In the genomic region with DNA sequence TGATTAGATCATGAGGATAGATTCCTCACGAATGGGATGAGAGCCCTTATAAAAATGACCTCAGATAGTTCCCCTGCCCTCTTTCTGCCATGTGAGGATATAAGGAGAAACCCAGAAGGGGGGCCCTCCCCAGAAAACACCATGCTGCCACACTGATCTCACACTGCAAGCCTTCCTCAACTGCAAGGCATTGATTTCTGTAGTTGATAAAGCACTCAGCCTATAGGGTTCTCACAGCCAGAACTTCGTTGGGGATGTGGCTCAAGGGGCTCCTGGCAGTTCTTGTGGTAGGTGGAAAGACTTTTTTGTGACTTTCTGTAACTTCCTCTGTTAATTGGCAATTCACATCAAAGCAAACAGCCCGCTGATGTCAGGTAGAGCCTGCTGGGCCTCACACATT, we compare ENCODE assay signal across 15 cellular contexts.
A peak's percentile ranks its signal among the peaks of the same experiment; 100 is the strongest.
DNase-seq lines count a peak whose midpoint lies in the region; ATAC-seq and TF ChIP-seq lines count a peak whose summit lies in the region.
"Had no signal": no experiment of that assay in that cellular context is flagged by ENCODE, and none has a peak within 500 bp of the region (broad histone marks: within the 10 kb centered on the region; RNA-seq: fewer than 3 reads in every experiment).

No MANE protein-coding gene starts in this region.

- H3K27ac ChIP-seq in heart left ventricle (peak overlapping the region in 8 of 12 donors; percentile 65 to 91 (median 79)), left ventricle myocardium inferior (replicated peaks) (no peak overlapping the region)
- H3K27ac ChIP-seq: neural progenitor cell, psoas muscle had no signal

- peaks cover 0 to 29% (median 16%) of the 10 kb centered on the region in 12 donors for H3K4me1 ChIP-seq in heart left ventricle
- H3K4me1 ChIP-seq in left ventricle myocardium inferior, result peaks cover 11% of the 10 kb centered on the region
- H3K4me1 ChIP-seq: neural progenitor cell, psoas muscle had no signal

- no peaks in the 10 kb centered on the region for H3K27me3 ChIP-seq in heart left ventricle
- H3K27me3 ChIP-seq in left ventricle myocardium inferior (ENCODE audit: low read depth), result no peaks in the 10 kb centered on the region
- H3K27me3 ChIP-seq: cardiac muscle cell, neural progenitor cell had no signal

- no peak for TF ChIP-seq POLR2A in heart left ventricle (IDR thresholded peaks at IDR 0.05)

- intact Hi-C loops in heart left ventricle (cut with DNase I) (loop anchor here in 5 of 10 donors (5.0 to 10.0 kb wide), 4 partner anchors 117 to 137 kb away; no protein-coding TSS in a partner anchor), left ventricle myocardium inferior (cut with micrococcal nuclease) (no loop called here), sciatic nerve (cut with DNase I) (no loop called here)

- H3K4me3 Mint-ChIP-seq in activated naive CD8-positive, alpha-beta T cell treated with anti-CD3 and anti-CD28 coated beads for 36 hours, result no peak overlapping the region
- H3K4me3 Mint-ChIP-seq: neural progenitor cell had no signal

- WGBS in heart left ventricle, 4 donors, result 82 to 93% (median 91%) methylated on average over 3 of the region's 3 CpGs

- H3K9me3 ChIP-seq in heart left ventricle, result no peaks in the 10 kb centered on the region
- H3K9me3 ChIP-seq in left ventricle myocardium inferior (replicated peaks), result no peaks in the 10 kb centered on the region
- H3K9me3 ChIP-seq: psoas muscle had no signal

- peaks cover 51% of the 10 kb centered on the region for H3K4me1 Mint-ChIP-seq in activated naive CD8-positive, alpha-beta T cell treated with anti-CD3 and anti-CD28 coated beads for 36 hours
- H3K4me1 Mint-ChIP-seq: neural progenitor cell had no signal

- H3K27ac Mint-ChIP-seq in activated naive CD8-positive, alpha-beta T cell treated with anti-CD3 and anti-CD28 coated beads for 36 hours, result peak overlapping the region; percentile 63
- H3K27ac Mint-ChIP-seq: neural progenitor cell had no signal

- TF ChIP-seq CTCF in heart left ventricle (IDR thresholded peaks at IDR 0.05), result no peak
- TF ChIP-seq CTCF in left ventricle myocardium inferior (IDR thresholded peaks at IDR 0.05; ENCODE audit: borderline replicate concordance), result no peak

- no peaks in the 10 kb centered on the region for H3K27me3 Mint-ChIP-seq in activated naive CD8-positive, alpha-beta T cell treated with anti-CD3 and anti-CD28 coated beads for 36 hours

- H3K9me3 Mint-ChIP-seq in activated naive CD8-positive, alpha-beta T cell treated with anti-CD3 and anti-CD28 coated beads for 36 hours, result peaks cover 18% of the 10 kb centered on the region

- H3K36me3 ChIP-seq in heart left ventricle, result no peaks in the 10 kb centered on the region
- H3K36me3 ChIP-seq in left ventricle myocardium inferior, result no peaks in the 10 kb centered on the region
- H3K36me3 ChIP-seq: cardiac muscle cell, neural progenitor cell had no signal

- no peak overlapping the region for H3K4me3 ChIP-seq in heart left ventricle
- H3K4me3 ChIP-seq in left ventricle myocardium inferior, result no peak overlapping the region
- H3K4me3 ChIP-seq: cardiac muscle cell, neural progenitor cell, psoas muscle had no signal

- DNase-seq in heart left ventricle (no peak), left ventricle myocardium inferior (no peak), sciatic nerve (ENCODE audit: low spot score) (no peak), NCI-H510A (lab: John Stamatoyannopoulos, UW) (no peak)
- no peak for DNase-seq in activated naive CD8-positive, alpha-beta T cell treated with anti-CD3 and anti-CD28 coated beads for 36 hours
- no peak for DNase-seq in stimulated activated CD4-positive, alpha-beta T cell treated with anti-CD3 and anti-CD28 coated beads, Interleukin-4, amount 100 ng/mL, for 24 hours
- DNase-seq: activated CD8-positive, alpha-beta memory T cell treated with anti-CD3 and anti-CD28 coated beads for 24 hours; COR-L47; NCI-H146; psoas muscle had no signal

- H3K36me3 Mint-ChIP-seq in activated naive CD8-positive, alpha-beta T cell treated with anti-CD3 and anti-CD28 coated beads for 36 hours, result peaks cover 14% of the 10 kb centered on the region
- H3K36me3 Mint-ChIP-seq: neural progenitor cell had no signal

- ATAC-seq in heart left ventricle, result no peak
- peak; percentile 17 for ATAC-seq in sciatic nerve
- ATAC-seq in HG03354 (IDR thresholded peaks at IDR 0.05; ENCODE audit: poor library complexity, severe bottlenecking, unreplicated experiment), result no peak
- no peak for ATAC-seq in GM19395 (IDR thresholded peaks at IDR 0.05; ENCODE audit: unreplicated experiment)
- ATAC-seq: SK-N-SH treated with all-trans-retinoic acid at 6 μM for 48 hours had no signal
